In genomic region chr13:26253262-26253786, GRCh38 we compare ENCODE assay signal across 8 cellular contexts. TPM values are rescaled to one million over a fixed set of nuclear protein-coding genes. Genes with fewer than 3 reads are reported as not detected.
DNase-seq lines count a peak whose midpoint lies in the region; ATAC-seq, FAIRE-seq and TF ChIP-seq lines count a peak whose summit lies in the region.

No MANE protein-coding gene starts in this region.

- H3K9me1 ChIP-seq in K562 (ENCODE audit: control insufficient read depth, insufficient read depth, low read length): no peaks in the 10 kb centered on the region

- POLR2A ChIA-PET in K562 (lab: Yijun Ruan, JAX): no interaction called here

- no peak overlapping the region for H2AK5ac ChIP-seq in mesendoderm (ENCODE audit: low read length)

- no peak for TF ChIP-seq RAD21 in K562 (CRISPR knock-in tag; conservative IDR thresholded peaks at IDR 0.05 in 1 of 2, IDR thresholded peaks at IDR 0.05 in 1 of 2)

- CTCF ChIA-PET in K562 (lab: Yijun Ruan, JAX; ENCODE audit: low intra/inter-chr PET ratio): no interaction called here

- H3K27ac ChIP-seq in cardiac muscle cell (peak overlapping the region; percentile 99), K562 (ENCODE audit: extremely low read depth, low read depth, low read length) (peak overlapping the region; percentile 92; the same call in 2 of the 3 replicates), mesendoderm (ENCODE audit: low read depth, low read length) (no peak overlapping the region), vagina (peak overlapping the region; percentile 91)

- ATAC-seq in Right ventricle myocardium inferior (no peak), K562 (no peak)

- TF ChIP-seq EP300 in K562 (IDR thresholded peaks at IDR 0.05; ENCODE audit: low read length): no peak

- H3K9me3 ChIP-seq in cardiac muscle cell (ENCODE audit: low read depth) (no peaks in the 10 kb centered on the region), K562 (replicated peaks; ENCODE audit: control insufficient read depth, insufficient read depth, low read depth, low read length) (no peaks in the 10 kb centered on the region), vagina (no peaks in the 10 kb centered on the region)

- TF ChIP-seq CTCF in cardiac muscle cell (IDR thresholded peaks at IDR 0.05; ENCODE audit: low read depth, low read length): no peak
- TF ChIP-seq CTCF in K562 (IDR thresholded peaks at IDR 0.05 in 2 of 3, conservative IDR thresholded peaks at IDR 0.05 in 1 of 3; ENCODE audit: insufficient read depth in 2 of 3, low read depth in 1 of 3, low read length in 3 of 3): no peak
- no peak for TF ChIP-seq CTCF in vagina (IDR thresholded peaks at IDR 0.05)

- TF ChIP-seq POLR2A in K562 (conservative IDR thresholded peaks at IDR 0.05): no peak
- no peak for TF ChIP-seq POLR2A in vagina (IDR thresholded peaks at IDR 0.05)

- no peak overlapping the region for H4K5ac ChIP-seq in mesendoderm (ENCODE audit: low read length)

- no peak for FAIRE-seq in K562 (lab: Jason Lieb, UNC)

- H3K4me2 ChIP-seq in K562 (ENCODE audit: insufficient read depth, low read length) (peak overlapping the region; percentile 83), mesendoderm (ENCODE audit: low read length) (peak overlapping the region; percentile 46)

- peak overlapping the region; percentile 99 for H2AFZ ChIP-seq in K562 (ENCODE audit: low read depth, low read length)

- no peak overlapping the region for H2BK5ac ChIP-seq in mesendoderm (ENCODE audit: low read length)

- no peaks in the 10 kb centered on the region; the same call in none of the 2 replicates for H4K20me1 ChIP-seq in K562 (replicated peaks; ENCODE audit: control insufficient read depth, insufficient read depth, low read length)

- peak overlapping the region; percentile 95 for H3K4me3 ChIP-seq in cardiac muscle cell
- peak overlapping the region; percentile 79 for H3K4me3 ChIP-seq in K562
- no peak overlapping the region for H3K4me3 ChIP-seq in mesendoderm (ENCODE audit: low read length)
- peak overlapping the region; percentile 88 to 99 for H3K4me3 ChIP-seq in vagina

- H4K8ac ChIP-seq in mesendoderm (ENCODE audit: low read depth, low read length): no peak overlapping the region

- H3K36me3 ChIP-seq in cardiac muscle cell: no peaks in the 10 kb centered on the region
- no peaks in the 10 kb centered on the region for H3K36me3 ChIP-seq in K562 (ENCODE audit: control insufficient read depth, insufficient read depth, low read length)
- no peaks in the 10 kb centered on the region for H3K36me3 ChIP-seq in mesendoderm (ENCODE audit: control insufficient read depth, insufficient read depth, low read length)
- H3K36me3 ChIP-seq in vagina: no peaks in the 10 kb centered on the region

- no peaks in the 10 kb centered on the region for H3K79me1 ChIP-seq in mesendoderm (ENCODE audit: low read length)

- no peak overlapping the region for H3K4ac ChIP-seq in mesendoderm (ENCODE audit: low read depth, low read length)

- no peak for DNase-seq in cardiac muscle cell (ENCODE audit: low read depth in 1 of 2, low spot score in 1 of 2)
- DNase-seq in Right ventricle myocardium inferior (ENCODE audit: missing footprints): no peak
- no peak for DNase-seq in K562 (ENCODE audit: extremely low read depth in 1 of 4, low spot score in 3 of 4)
- DNase-seq in mesendoderm: no peak
- DNase-seq in vagina (ENCODE audit: extremely low spot score in 2 of 2): no peak
- no peak for DNase-seq in occipital lobe (lab: John Stamatoyannopoulos, UW)
- DNase-seq in midbrain (lab: John Stamatoyannopoulos, UW): no peak
- no peak for DNase-seq in iPS-NIHi7 (ENCODE audit: extremely low spot score)

- H3K56ac ChIP-seq in mesendoderm (ENCODE audit: low read length): peak overlapping the region; percentile 77

- H3K4me1 ChIP-seq in cardiac muscle cell (ENCODE audit: low read depth) (peaks cover 19% of the 10 kb centered on the region), K562 (replicated peaks in 1 of 2; ENCODE audit: control insufficient read depth in 2 of 2, insufficient read depth in 2 of 2, low read length in 2 of 2) (peaks cover 5 to 6% of the 10 kb centered on the region in 2 experiments; a peak in 3 of 5 replicates), mesendoderm (ENCODE audit: control insufficient read depth, low read depth, low read length) (no peaks in the 10 kb centered on the region), vagina (peaks cover 21% of the 10 kb centered on the region)

- no peak overlapping the region for H2BK15ac ChIP-seq in mesendoderm (replicated peaks; ENCODE audit: low read depth)

- intact Hi-C loops in Right ventricle myocardium inferior (cut with DNase I): loop anchor here (2.0 to 10.0 kb wide), 2 partner anchors 31 to 71 kb away; partner anchors contain the start of gene RNF6
- intact Hi-C loops in K562 (cut with micrococcal nuclease): no loop called here
- intact Hi-C loops in vagina (cut with DNase I): loop anchor here (10.0 kb wide), 1 partner anchor 441 kb away; no protein-coding TSS in a partner anchor

- H3K9ac ChIP-seq in K562 (ENCODE audit: insufficient read depth in 1 of 2, low read depth in 2 of 2, low read length in 2 of 2): peak overlapping the region; percentile 88 to 98
- H3K9ac ChIP-seq in mesendoderm (ENCODE audit: low read length): peak overlapping the region; percentile 36

- peak overlapping the region; percentile 23 for H3K18ac ChIP-seq in mesendoderm (ENCODE audit: low read length)

- in situ Hi-C loops in K562 (cut with MboI): no loop called here

- H3K27me3 ChIP-seq in cardiac muscle cell (no peaks in the 10 kb centered on the region), K562 (ENCODE audit: control insufficient read depth in 2 of 2, insufficient read depth in 2 of 2, low read length in 2 of 2) (no peaks in the 10 kb centered on the region), mesendoderm (ENCODE audit: insufficient read depth, low read length, poor library complexity) (no peaks in the 10 kb centered on the region), vagina (no peaks in the 10 kb centered on the region)

- H3K79me2 ChIP-seq in K562 (ENCODE audit: control insufficient read depth, insufficient read depth, low read length) (peaks cover 39% of the 10 kb centered on the region), mesendoderm (ENCODE audit: control insufficient read depth, insufficient read depth, low read length) (peaks cover 19% of the 10 kb centered on the region)

- H2BK120ac ChIP-seq in mesendoderm (ENCODE audit: low read depth, low read length): no peak overlapping the region

- no peak overlapping the region for H3K23ac ChIP-seq in mesendoderm (ENCODE audit: low read length)

- BruUV-seq in K562 (replicated peaks; lab: Mats Ljungman, UMichigan): no TSS peak

- WGBS in K562 (ENCODE audit: insufficient coverage, low coverage, missing lambda C conversion rate): 32% methylated on average over 8 of the region's 9 CpGs
- WGBS in mesendoderm (ENCODE audit: extremely low coverage, insufficient coverage, low lambda C conversion rate): no CpG with 5 or more reads among the region's 9 CpGs

RNA-seq across cellular contexts. Expression of gene CDK8, which starts 0.6 kb away (rescaled TPM):
- total RNA-seq in cardiac muscle cell: 24.2 and 26.7 TPM in 2 replicates
- 19.8 and 24.1 TPM in 2 replicates for polyA plus RNA-seq in cardiac muscle cell
- total RNA-seq in Right ventricle myocardium inferior: 10.3 TPM
- 5.1 and 10.8 TPM in 2 replicates for total RNA-seq in K562 (2011; cell fraction: chromatin; rRNA removed; ENCODE audit: low replicate concordance)
- total RNA-seq in K562 (2011; cell fraction: nucleolus; rRNA removed): 5.0 and 5.3 TPM in 2 replicates
- 7.4 and 13.5 TPM in 2 replicates for total RNA-seq in K562 (2011; cell fraction: nucleoplasm; rRNA removed)
- total RNA-seq in K562 (2014; rRNA removed): 14.4 and 16.0 TPM in 2 replicates
- total RNA-seq in K562 (2014; rRNA removed; fragmentation: Illumina TruSeq; extraction: Trizol): 20.3 and 21.2 TPM in 2 replicates
- 20.3 and 20.9 TPM in 2 replicates for total RNA-seq in K562 (2015; rRNA removed; fragmentation: Illumina TruSeq; extraction: Trizol)
- total RNA-seq in K562 (2021): 21.6 and 24.2 TPM in 2 replicates
- 24.9 and 26.5 TPM in 2 replicates for polyA plus RNA-seq in K562 (2011; rRNA removed)
- 14.9 and 23.2 TPM in 2 replicates for polyA plus RNA-seq in K562 (2011; cell fraction: cytosol; rRNA removed)
- 14.6 and 20.1 TPM in 2 replicates for polyA plus RNA-seq in K562 (2011; cell fraction: nucleus; rRNA removed)
- 20.8 and 25.5 TPM in 2 replicates for polyA plus RNA-seq in K562 (2012)
- 26.7 and 33.7 TPM in 2 replicates for polyA plus RNA-seq in K562 (2014; fragmentation: Illumina TruSeq; extraction: Trizol)
- polyA plus RNA-seq in K562 (2014; fragmentation: Nextera tagmentation; extraction: Ambion mirVana): 10 to 100 TPM; 11.3 to 14.7 TPM
- polyA plus RNA-seq in K562 (2014; rRNA removed): 16.9 and 20.3 TPM in 2 replicates
- 37.0 and 43.2 TPM in 2 replicates for polyA minus RNA-seq in K562 (2011; rRNA and poly(A)+ RNA removed)
- 13.2 and 14.0 TPM in 2 replicates for polyA minus RNA-seq in K562 (2011; cell fraction: cytosol; rRNA and poly(A)+ RNA removed)
- polyA minus RNA-seq in K562 (2011; cell fraction: nucleus; rRNA and poly(A)+ RNA removed): 6.9 and 9.2 TPM in 2 replicates
- polyA plus RNA-seq in mesendoderm (2013, experiment 1 of 2): 23.2 TPM
- polyA plus RNA-seq in mesendoderm (2013, experiment 2 of 2): 23.0 TPM
- 11.3 TPM for total RNA-seq in vagina
- total RNA-seq in occipital lobe: 57.4 TPM

RNA-seq across cellular contexts. Expression of gene RNF6, which starts 31.2 kb away (rescaled TPM):
- 17.0 and 19.4 TPM in 2 replicates for total RNA-seq in cardiac muscle cell
- 23.7 and 25.0 TPM in 2 replicates for polyA plus RNA-seq in cardiac muscle cell
- total RNA-seq in Right ventricle myocardium inferior: 19.7 TPM
- total RNA-seq in K562 (2011; cell fraction: chromatin; rRNA removed; ENCODE audit: low replicate concordance): 4.9 and 19.9 TPM in 2 replicates
- 7.2 and 10.3 TPM in 2 replicates for total RNA-seq in K562 (2011; cell fraction: nucleolus; rRNA removed)
- 13.7 and 20.3 TPM in 2 replicates for total RNA-seq in K562 (2011; cell fraction: nucleoplasm; rRNA removed)
- 16.6 and 19.2 TPM in 2 replicates for total RNA-seq in K562 (2014; rRNA removed)
- total RNA-seq in K562 (2014; rRNA removed; fragmentation: Illumina TruSeq; extraction: Trizol): 29.1 and 33.7 TPM in 2 replicates
- total RNA-seq in K562 (2015; rRNA removed; fragmentation: Illumina TruSeq; extraction: Trizol): 30.7 and 31.4 TPM in 2 replicates
- total RNA-seq in K562 (2021): 19.5 and 22.3 TPM in 2 replicates
- 17.2 and 22.7 TPM in 2 replicates for polyA plus RNA-seq in K562 (2011; rRNA removed)
- 4.2 and 9.2 TPM in 2 replicates for polyA plus RNA-seq in K562 (2011; cell fraction: cytosol; rRNA removed)
- polyA plus RNA-seq in K562 (2011; cell fraction: nucleus; rRNA removed): 8.7 and 13.2 TPM in 2 replicates
- 17.4 and 19.3 TPM in 2 replicates for polyA plus RNA-seq in K562 (2012)
- polyA plus RNA-seq in K562 (2014; fragmentation: Illumina TruSeq; extraction: Trizol): 20.3 and 23.3 TPM in 2 replicates
- polyA plus RNA-seq in K562 (2014; fragmentation: Nextera tagmentation; extraction: Ambion mirVana): 10 to 100 TPM; 12.0 to 12.9 TPM
- 15.1 and 16.7 TPM in 2 replicates for polyA plus RNA-seq in K562 (2014; rRNA removed)
- 49.2 and 50.3 TPM in 2 replicates for polyA minus RNA-seq in K562 (2011; rRNA and poly(A)+ RNA removed)
- 12.2 and 19.6 TPM in 2 replicates for polyA minus RNA-seq in K562 (2011; cell fraction: cytosol; rRNA and poly(A)+ RNA removed)
- 12.5 and 30.4 TPM in 2 replicates for polyA minus RNA-seq in K562 (2011; cell fraction: nucleus; rRNA and poly(A)+ RNA removed)
- 15.1 TPM for polyA plus RNA-seq in mesendoderm (2013, experiment 1 of 2)
- polyA plus RNA-seq in mesendoderm (2013, experiment 2 of 2): 15.3 TPM
- total RNA-seq in vagina: 22.1 TPM
- total RNA-seq in occipital lobe: 28.5 TPM
